ENCODE assay signal across 9 cellular contexts in genomic region chr2:229416116-229416694, GRCh38.
DNase-seq lines count a peak whose midpoint lies in the region; TF ChIP-seq lines count a peak whose summit lies in the region.
"Had no signal": no experiment of that assay in that cellular context is flagged by ENCODE, and none has a peak within 500 bp of the region (broad histone marks: within the 10 kb centered on the region; RNA-seq: fewer than 3 reads in every experiment).

No MANE protein-coding gene starts in this region.

- H3K4me1 ChIP-seq in osteoblast (ENCODE audit: insufficient read depth, low read length) (peaks cover 4% of the 10 kb centered on the region), SK-N-SH (ENCODE audit: control insufficient read depth in 1 of 2, insufficient read depth in 2 of 2, low read depth in 1 of 2, low read length in 1 of 2) (peaks cover 0 to 2% of the 10 kb centered on the region in 2 experiments; a peak in 2 of 4 replicates)

- H3K9me3 ChIP-seq in osteoblast (ENCODE audit: low read depth, low read length) (no peaks in the 10 kb centered on the region), SK-N-SH (no peaks in the 10 kb centered on the region)

- POLR2A ChIA-PET in SK-N-SH (lab: Yijun Ruan, JAX), result no interaction called here

- no peaks in the 10 kb centered on the region for H3F3A ChIP-seq in SK-N-SH (replicated peaks; ENCODE audit: insufficient read depth)

- H3K4me3 ChIP-seq in osteoblast (ENCODE audit: insufficient read depth, low read length) (no peak overlapping the region), SK-N-SH (ENCODE audit: low read depth in 2 of 2, low read length in 1 of 2) (no peak overlapping the region)

- H3K36me3 ChIP-seq in osteoblast (ENCODE audit: insufficient read depth, low read length) (no peaks in the 10 kb centered on the region), SK-N-SH (replicated peaks in 1 of 2; ENCODE audit: control insufficient read depth in 1 of 2, insufficient read depth in 2 of 2, low read length in 1 of 2) (no peaks in the 10 kb centered on the region)

- H3K9ac ChIP-seq in SK-N-SH, result no peak overlapping the region

- TF ChIP-seq EP300 in SK-N-SH (IDR thresholded peaks at IDR 0.05; ENCODE audit: borderline replicate concordance in 1 of 2, low read depth in 1 of 2, low read length in 1 of 2), result no peak

- H3K4me2 ChIP-seq in osteoblast (ENCODE audit: insufficient read depth, low read length) (peak overlapping the region; percentile 20), SK-N-SH (no peak overlapping the region)

- TF ChIP-seq RAD21 in SK-N-SH (IDR thresholded peaks at IDR 0.05; ENCODE audit: low read length), result no peak

- H3K9me2 ChIP-seq in SK-N-SH, result no peaks in the 10 kb centered on the region

- H2AFZ ChIP-seq in osteoblast (ENCODE audit: low read length), result peak overlapping the region; percentile 63
- no peak overlapping the region for H2AFZ ChIP-seq in SK-N-SH (ENCODE audit: low read depth)

- CTCF ChIA-PET in SK-N-SH (lab: Yijun Ruan, JAX), result interaction anchor here (1.8 to 1.9 kb wide), 2 partner anchors 15 to 169 kb away, joined by 4 to 7 read pairs; no protein-coding TSS in a partner anchor

- H3K79me2 ChIP-seq in osteoblast (ENCODE audit: insufficient read depth, low read length) (no peaks in the 10 kb centered on the region), SK-N-SH (ENCODE audit: insufficient read depth) (no peaks in the 10 kb centered on the region)

- 25% methylated on average over 5 of the region's 5 CpGs for WGBS in SK-N-SH (ENCODE audit: low lambda C conversion rate)

- DNase-seq in AG20443 (ENCODE audit: low spot score) (peak; percentile 61), SKM-1 (lab: John Stamatoyannopoulos, UW; ENCODE audit: unreplicated experiment) (peak; percentile 94), fibroblast of the conjunctiva (ENCODE audit: low read depth) (peak; percentile 68), osteoblast (ENCODE audit: insufficient read length, low spot score, missing footprints) (no peak), NCI-H226 (no peak), SK-N-SH (no peak), cortex of kidney (lab: John Stamatoyannopoulos, UW) (no peak), activated gamma-delta T cell (lab: John Stamatoyannopoulos, UW) (no peak)
- DNase-seq: stimulated activated CD4-positive, alpha-beta T cell treated with anti-CD3 and anti-CD28 coated beads, Interleukin-15, amount 100 ng/mL, for 24 hours had no signal

- H3K27ac ChIP-seq in osteoblast (ENCODE audit: low read depth, low read length) (no peak overlapping the region), SK-N-SH (ENCODE audit: low read depth in 2 of 2, low read length in 1 of 2) (no peak overlapping the region)

- H3K27me3 ChIP-seq in osteoblast (ENCODE audit: insufficient read depth, low read length) (no peaks in the 10 kb centered on the region), SK-N-SH (ENCODE audit: insufficient read depth) (no peaks in the 10 kb centered on the region)

- no peaks in the 10 kb centered on the region for H4K20me1 ChIP-seq in osteoblast (ENCODE audit: insufficient read depth, low read length)
- no peaks in the 10 kb centered on the region for H4K20me1 ChIP-seq in SK-N-SH (ENCODE audit: insufficient read depth)

- TF ChIP-seq CTCF in osteoblast (IDR thresholded peaks at IDR 0.05; ENCODE audit: extremely low read depth, low read depth, low read length), result no peak
- TF ChIP-seq CTCF in SK-N-SH (IDR thresholded peaks at IDR 0.05), result no peak

TF ChIP-seq in SK-N-SH, 30 proteins besides CTCF, POLR2A, EP300 and RAD21:
- TF ChIP-seq SIN3A (IDR thresholded peaks at IDR 0.05; ENCODE audit: borderline replicate concordance, low read depth, low read length), result no peak

Comparison
In these comparisons a context has a peak if more than half of its experiments do, and no peak if none do; other contexts are left out.
1. DNase-seq: peak in AG20443 (single experiment), SKM-1 (single experiment) and fibroblast of the conjunctiva (single experiment); none in osteoblast (single experiment), NCI-H226 (single experiment), SK-N-SH (single experiment), cortex of kidney (single experiment) and activated gamma-delta T cell (single experiment).